ENCODE assay signal across 22 cellular contexts in genomic region chr18:9401166-9401565, GRCh38.
DNase-seq lines count a peak whose midpoint lies in the region; ATAC-seq and TF ChIP-seq lines count a peak whose summit lies in the region.
"Had no signal": no experiment of that assay in that cellular context is flagged by ENCODE, and none has a peak within 500 bp of the region (broad histone marks: within the 10 kb centered on the region; RNA-seq: fewer than 3 reads in every experiment).

No MANE protein-coding gene starts in this region.

- H3K9me3 Mint-ChIP-seq in mesothelial cell of epicardium: peaks cover 4% of the 10 kb centered on the region
- H3K9me3 Mint-ChIP-seq: CD4-positive, alpha-beta memory T cell had no signal

- H3K27ac Mint-ChIP-seq in mesothelial cell of epicardium: peak overlapping the region; percentile 39

- H3K9ac ChIP-seq in adipocyte (ENCODE audit: low read length): no peak overlapping the region

- H3K4me3 ChIP-seq in adipocyte (ENCODE audit: low read length) (no peak overlapping the region), A673 (ENCODE audit: low read depth, low read length, poor library complexity, severe bottlenecking) (no peak overlapping the region), esophagus squamous epithelium (no peak overlapping the region)
- H3K4me3 ChIP-seq: GM12878 had no signal

- TF ChIP-seq CTCF in mesothelial cell of epicardium (IDR thresholded peaks at IDR 0.05; ENCODE audit: unreplicated experiment) (no peak), A673 (conservative IDR thresholded peaks at IDR 0.05; ENCODE audit: low read depth, low read length) (no peak), esophagus squamous epithelium (IDR thresholded peaks at IDR 0.05) (no peak)

- intact Hi-C loops in A673 (cut with micrococcal nuclease; ENCODE audit: unreplicated experiment): no loop called here
- intact Hi-C loops in esophagus squamous epithelium (cut with DNase I): no loop called here

- H3K4me3 Mint-ChIP-seq in mesothelial cell of epicardium: no peak overlapping the region
- H3K4me3 Mint-ChIP-seq: CD4-positive, alpha-beta memory T cell had no signal

- H3K4me1 ChIP-seq in adipocyte (ENCODE audit: control insufficient read depth, insufficient read depth, low read length) (no peaks in the 10 kb centered on the region), A673 (ENCODE audit: insufficient read depth, low read length, poor library complexity, severe bottlenecking) (no peaks in the 10 kb centered on the region), esophagus squamous epithelium (peaks cover 0 to 22% (median 9%) of the 10 kb centered on the region in 3 donors)

- in situ Hi-C loops in G401 (cut with HindIII; ENCODE audit: low sequenced_read_pairs): no loop called here

- peaks cover 5% of the 10 kb centered on the region for H3K4me1 Mint-ChIP-seq in mesothelial cell of epicardium

- H3K36me3 ChIP-seq in adipocyte (ENCODE audit: control insufficient read depth, insufficient read depth, low read length, severe bottlenecking) (peaks cover 19% of the 10 kb centered on the region), A673 (ENCODE audit: insufficient read depth, low read length, poor library complexity, severe bottlenecking) (peaks cover 3% of the 10 kb centered on the region), esophagus squamous epithelium (peaks cover 0 to 25% (median 0%) of the 10 kb centered on the region in 3 donors)

- BruUV-seq in A673 (replicated peaks; lab: Mats Ljungman, UMichigan): no TSS peak

- peaks cover 19% of the 10 kb centered on the region for H3K36me3 Mint-ChIP-seq in mesothelial cell of epicardium

- H3K27ac ChIP-seq in A673 (ENCODE audit: low read depth, low read length, poor library complexity, severe bottlenecking): no peak overlapping the region
- H3K27ac ChIP-seq in esophagus squamous epithelium: peak overlapping the region in 1 of 4 donors; percentile 58
- H3K27ac ChIP-seq: RWPE1 had no signal

- TF ChIP-seq POLR2A in esophagus squamous epithelium (IDR thresholded peaks at IDR 0.05): no peak

- no peak for ATAC-seq in HG03159 (IDR thresholded peaks at IDR 0.05; ENCODE audit: unreplicated experiment)
- ATAC-seq: GM12878, HepG2 had no signal

- H3K27me3 Mint-ChIP-seq in mesothelial cell of epicardium (ENCODE audit: low read depth): no peaks in the 10 kb centered on the region

- CTCF ChIA-PET in A673 (lab: Charles Lee): no interaction called here

- no peaks in the 10 kb centered on the region for H3K27me3 ChIP-seq in adipocyte (replicated peaks; ENCODE audit: control insufficient read depth, insufficient read depth, low read length)
- no peaks in the 10 kb centered on the region for H3K27me3 ChIP-seq in A673 (replicated peaks; ENCODE audit: insufficient read depth, low read depth, low read length, poor library complexity)
- no peaks in the 10 kb centered on the region for H3K27me3 ChIP-seq in esophagus squamous epithelium

- no peaks in the 10 kb centered on the region for H3K9me3 ChIP-seq in adipocyte (ENCODE audit: control insufficient read depth, low read length)
- H3K9me3 ChIP-seq in A673 (ENCODE audit: low read depth, low read length, poor library complexity, severe bottlenecking): no peaks in the 10 kb centered on the region
- H3K9me3 ChIP-seq in esophagus squamous epithelium: no peaks in the 10 kb centered on the region

- POLR2A ChIA-PET in A673 (lab: Charles Lee; ENCODE audit: low non-redundant PET): no interaction called here

- DNase-seq in G401 (ENCODE audit: low spot score): peak; percentile 17
- DNase-seq in adipocyte (ENCODE audit: low read depth): peak; percentile 7
- DNase-seq in dermis microvascular lymphatic vessel endothelial cell (ENCODE audit: low read depth in 2 of 2): peak; percentile 22 to 72
- DNase-seq in mesothelial cell of epicardium (ENCODE audit: low spot score in 2 of 2, unreplicated experiment in 2 of 2): no peak
- no peak for DNase-seq in A673 (ENCODE audit: low spot score)
- no peak for DNase-seq in esophagus squamous epithelium (lab: John Stamatoyannopoulos, UW)
- DNase-seq: C1 segment of cervical spinal cord; CD4-positive, alpha-beta memory T cell; COR-L47; GDM1; Kasumi-1; NCI-H1092 treated with DMSO at 0.1 percent for 48 hours; NCI-H1436; NCI-H187 treated with DMSO at 0.1 percent for 48 hours; NCI-H446; NCI-H524 treated with DMSO at 0.1 percent for 48 hours; NCI-H82; SHP77 had no signal

Comparison
In these comparisons a context has a peak if more than half of its experiments do, and no peak if none do; other contexts are left out.
1. DNase-seq: peak in G401 (single experiment), adipocyte (single experiment) and dermis microvascular lymphatic vessel endothelial cell (2 of 2); none in mesothelial cell of epicardium (0 of 2), A673 (single experiment) and esophagus squamous epithelium (single experiment).